Comparison of ENCODE assay signal across 31 cellular contexts in the genomic region with DNA sequence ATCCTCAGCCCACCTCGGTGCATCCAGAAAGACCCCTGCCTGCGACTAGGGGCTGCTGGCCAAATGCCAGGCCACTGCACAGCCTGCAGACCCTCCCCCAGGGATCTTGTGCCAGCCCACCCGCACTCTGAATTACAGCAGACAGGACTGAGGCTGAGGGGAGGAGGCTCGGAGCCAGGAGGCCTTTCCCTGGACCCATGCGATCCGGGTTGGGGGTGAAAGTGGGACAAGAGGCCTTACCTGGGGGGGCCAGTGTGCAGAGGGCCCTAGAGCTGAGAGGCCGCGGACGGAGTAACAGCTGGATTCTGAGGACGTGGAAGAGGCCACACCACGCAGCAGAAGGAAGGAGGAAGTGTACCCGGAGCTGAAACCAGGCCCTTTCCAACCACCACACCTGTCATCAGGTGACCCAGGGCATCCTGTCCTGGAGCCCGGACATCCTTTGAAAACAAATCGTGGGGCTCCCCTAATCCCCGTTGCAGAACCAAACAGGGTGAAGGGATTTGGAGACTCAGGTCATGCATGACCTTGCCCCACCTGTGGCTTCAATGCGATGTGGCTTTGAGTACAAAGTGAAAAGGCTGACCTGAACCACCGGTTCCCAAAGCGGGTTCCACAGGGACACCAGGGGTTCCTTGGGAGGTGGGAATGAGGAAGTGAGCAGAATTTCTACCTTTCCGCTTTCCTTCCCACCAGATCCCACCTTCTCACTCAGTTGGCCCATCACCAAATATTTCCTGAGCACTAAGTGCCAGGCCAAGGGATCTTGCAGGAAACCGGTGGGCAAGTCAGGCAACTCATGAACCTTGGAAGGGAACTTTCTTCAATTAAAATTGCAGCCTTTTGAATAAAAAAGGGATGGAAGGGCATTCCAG. TPM values are rescaled to one million over a fixed set of nuclear protein-coding genes. Genes with fewer than 3 reads are reported as not detected.
A peak's percentile ranks its signal among the peaks of the same experiment; 100 is the strongest.
DNase-seq lines count a peak whose midpoint lies in the region; ATAC-seq, FAIRE-seq and TF ChIP-seq lines count a peak whose summit lies in the region.
"Had no signal": no experiment of that assay in that cellular context is flagged by ENCODE, and none has a peak within 500 bp of the region (broad histone marks: within the 10 kb centered on the region; RNA-seq: fewer than 3 reads in every experiment).

No MANE protein-coding gene starts in this region.

- H3K4me1 Mint-ChIP-seq in stimulated activated naive B cell treated with anti-CD40 and anti-IgM and Interleukin-4, amounts not matched to agents 10 μg/mL and 1 μg/mL and 100 μg/mL, for 72 hours = peaks cover 2 to 9% of the 10 kb centered on the region in 2 donors

- no peaks in the 10 kb centered on the region for H3K79me1 ChIP-seq in H1 (ENCODE audit: low read depth, low read length)
- H3K79me1 ChIP-seq in mesenchymal stem cell (replicated peaks; ENCODE audit: low read length, poor library complexity, severe bottlenecking) = no peaks in the 10 kb centered on the region

- CTCF ChIA-PET in SK-N-SH (lab: Yijun Ruan, JAX) (interaction anchor here (1.6 to 1.7 kb wide), 2 partner anchors 11 to 34 kb away, joined by 7 to 8 read pairs; no protein-coding TSS in a partner anchor), H1 (lab: Charles Lee; ENCODE audit: partially characterized antibody) (interaction anchor here (1.1 to 2.8 kb wide), 3 partner anchors 11 to 54 kb away, joined by 4 to 6 read pairs (median 4); no protein-coding TSS in a partner anchor)

- H3K9me2 ChIP-seq in SK-N-SH = no peaks in the 10 kb centered on the region

- H3K9me3 Mint-ChIP-seq in stimulated activated naive B cell treated with anti-CD40 and anti-IgM and Interleukin-4, amounts not matched to agents 10 μg/mL and 1 μg/mL and 100 μg/mL, for 72 hours = no peaks in the 10 kb centered on the region
- H3K9me3 Mint-ChIP-seq: activated T-cell treated with anti-CD3 and anti-CD28 coated beads, Interleukin-2, amount 50 U/mL, for 24 hours; CD8-positive, alpha-beta memory T cell; memory B cell; naive thymus-derived CD8-positive, alpha-beta T cell had no signal

- no peak for TF ChIP-seq RAD21 in SK-N-SH (IDR thresholded peaks at IDR 0.05; ENCODE audit: low read length)
- TF ChIP-seq RAD21 in H1 (IDR thresholded peaks at IDR 0.05 in 1 of 2, conservative IDR thresholded peaks at IDR 0.05 in 1 of 2; ENCODE audit: low read depth in 2 of 2, low read length in 2 of 2) = no peak

- H2BK12ac ChIP-seq in H1 (ENCODE audit: low read depth, low read length) (no peak overlapping the region), mesenchymal stem cell (ENCODE audit: low read length in 2 of 2) (no peak overlapping the region)

- H3K36me3 ChIP-seq in SK-N-SH (replicated peaks in 1 of 2; ENCODE audit: control insufficient read depth in 1 of 2, insufficient read depth in 2 of 2, low read length in 1 of 2) (no peaks in the 10 kb centered on the region), H1 (ENCODE audit: control insufficient read depth in 2 of 4, insufficient read depth in 4 of 4, low read length in 3 of 4) (no peaks in the 10 kb centered on the region), mesenchymal stem cell (ENCODE audit: control insufficient read depth in 1 of 2, insufficient read depth in 2 of 2, low read depth in 1 of 2, low read length in 2 of 2) (no peaks in the 10 kb centered on the region), smooth muscle cell (ENCODE audit: low read depth) (no peaks in the 10 kb centered on the region)
- H3K36me3 ChIP-seq: tibial artery had no signal

- H4K8ac ChIP-seq in H1 (ENCODE audit: extremely low read depth, insufficient read depth, low read length) (0 out of 2 replicates have a peak overlapping the region, but pooled peaks have one; percentile 23), mesenchymal stem cell (ENCODE audit: low read length) (peak overlapping the region; percentile 71)

- TF ChIP-seq CTCF in SK-N-SH (IDR thresholded peaks at IDR 0.05) (no peak), H1 (IDR thresholded peaks at IDR 0.05; ENCODE audit: control extremely low read depth in 1 of 3, insufficient read depth in 1 of 3, low read depth in 1 of 3, low read length in 3 of 3) (no peak), smooth muscle cell (IDR thresholded peaks at IDR 0.05; ENCODE audit: borderline replicate concordance, insufficient read depth, poor library complexity, severe bottlenecking) (no peak)

- H3K4ac ChIP-seq in H1 (replicated peaks; ENCODE audit: insufficient read length, low read depth, low read length) = no peak overlapping the region
- H3K4ac ChIP-seq in mesenchymal stem cell (ENCODE audit: low read depth in 1 of 2, low read length in 2 of 2) = no peak overlapping the region

- H4K91ac ChIP-seq in H1 (replicated peaks; ENCODE audit: insufficient read length, low read length) = no peak overlapping the region
- no peak overlapping the region for H4K91ac ChIP-seq in mesenchymal stem cell (ENCODE audit: low read length)

- H3K9me3 ChIP-seq in SK-N-SH (no peaks in the 10 kb centered on the region), H1 (ENCODE audit: insufficient read depth in 2 of 2, low read depth in 1 of 2, low read length in 1 of 2) (no peaks in the 10 kb centered on the region), mesenchymal stem cell (ENCODE audit: control insufficient read depth, low read length) (no peaks in the 10 kb centered on the region), smooth muscle cell (replicated peaks; ENCODE audit: low read depth) (no peaks in the 10 kb centered on the region)
- H3K9me3 ChIP-seq: stomach, tibial artery had no signal

- no peak overlapping the region for H2AFZ ChIP-seq in SK-N-SH (ENCODE audit: low read depth)
- H2AFZ ChIP-seq in H1 (ENCODE audit: low read length) = no peak overlapping the region
- H2AFZ ChIP-seq in mesenchymal stem cell (ENCODE audit: low read depth, low read length) = no peak overlapping the region
- no peak overlapping the region for H2AFZ ChIP-seq in smooth muscle cell (ENCODE audit: low read depth)
- H2AFZ ChIP-seq: GM23248 had no signal

- H4K5ac ChIP-seq in H1 (ENCODE audit: insufficient read length, low read depth, low read length) = no peak overlapping the region

- no peaks in the 10 kb centered on the region for H3K36me3 Mint-ChIP-seq in stimulated activated naive B cell treated with anti-CD40 and anti-IgM and Interleukin-4, amounts not matched to agents 10 μg/mL and 1 μg/mL and 100 μg/mL, for 72 hours
- H3K36me3 Mint-ChIP-seq: brain; CD8-positive, alpha-beta memory T cell; naive thymus-derived CD8-positive, alpha-beta T cell had no signal

- H2BK20ac ChIP-seq in H1 (ENCODE audit: low read length) = no peak overlapping the region

- no peak overlapping the region for H3K4me2 ChIP-seq in SK-N-SH
- H3K4me2 ChIP-seq in H1 (ENCODE audit: insufficient read depth in 1 of 2, low read depth in 2 of 2, low read length in 2 of 2) = no peak overlapping the region
- H3K4me2 ChIP-seq in mesenchymal stem cell (ENCODE audit: low read length, poor library complexity, severe bottlenecking) = no peak overlapping the region
- H3K4me2 ChIP-seq in smooth muscle cell = no peak overlapping the region

- H2BK15ac ChIP-seq in H1 (ENCODE audit: low read length) (no peak overlapping the region), mesenchymal stem cell (ENCODE audit: low read depth, poor library complexity, severe bottlenecking) (no peak overlapping the region)

- H3K23ac ChIP-seq in H1 (ENCODE audit: insufficient read length) = no peak overlapping the region
- no peak overlapping the region for H3K23ac ChIP-seq in mesenchymal stem cell (ENCODE audit: low read length in 2 of 2)

- H3K18ac ChIP-seq in H1 (ENCODE audit: extremely low read depth, low read length) (no peak overlapping the region), mesenchymal stem cell (ENCODE audit: low read depth in 1 of 2, low read length in 2 of 2) (no peak overlapping the region)

- 84% methylated on average over 13 of the region's 20 CpGs for WGBS in SK-N-SH (ENCODE audit: low lambda C conversion rate)
- 90% methylated on average over 17 of the region's 20 CpGs; no CpG with 5 or more reads in 1 of the 2 experiments for WGBS in H1 (ENCODE audit: extremely low coverage in 1 of 2, insufficient coverage in 1 of 2, insufficient read length in 1 of 2, insufficient replicate concordance in 2 of 2, low coverage in 1 of 2, low lambda C conversion rate in 2 of 2, missing lambda C conversion rate in 1 of 2), 2 experiments
- 90% methylated on average over 17 of the region's 20 CpGs for WGBS in mesenchymal stem cell
- 94% methylated on average over 20 of the region's 20 CpGs for WGBS in smooth muscle cell (ENCODE audit: low lambda C conversion rate)

- H3K23me2 ChIP-seq in H1 (ENCODE audit: low read depth, low read length) = no peaks in the 10 kb centered on the region

- H3K27me3 ChIP-seq in SK-N-SH (ENCODE audit: insufficient read depth) = peaks cover 7% of the 10 kb centered on the region; the same call in 1 of the 2 replicates
- H3K27me3 ChIP-seq in H1 (replicated peaks in 1 of 4; ENCODE audit: control insufficient read depth in 3 of 4, extremely low read depth in 1 of 4, insufficient read depth in 3 of 4, low read length in 3 of 4) = peaks cover 0 to 3% (median 0%) of the 10 kb centered on the region in 4 experiments; a peak in 3 of 7 replicates
- peaks cover 0 to 36% of the 10 kb centered on the region in 2 experiments for H3K27me3 ChIP-seq in mesenchymal stem cell (ENCODE audit: control insufficient read depth in 1 of 2, insufficient read depth in 1 of 2, low read length in 2 of 2)
- no peaks in the 10 kb centered on the region for H3K27me3 ChIP-seq in smooth muscle cell (ENCODE audit: low read depth)
- H3K27me3 ChIP-seq: stomach had no signal

- POLR2A ChIA-PET in SK-N-SH (lab: Yijun Ruan, JAX) = no interaction called here
- POLR2A ChIA-PET in H1 (lab: Charles Lee; ENCODE audit: partially characterized antibody) = interaction anchor here (3.0 kb wide), 1 partner anchor 10 kb away, joined by 16 read pairs; no protein-coding TSS in a partner anchor

- H3K4me3 Mint-ChIP-seq in stimulated activated naive B cell treated with anti-CD40 and anti-IgM and Interleukin-4, amounts not matched to agents 10 μg/mL and 1 μg/mL and 100 μg/mL, for 72 hours = no peak overlapping the region
- H3K4me3 Mint-ChIP-seq: activated T-cell treated with anti-CD3 and anti-CD28 coated beads, Interleukin-2, amount 50 U/mL, for 24 hours; brain; CD8-positive, alpha-beta memory T cell; memory B cell had no signal

- H3K14ac ChIP-seq in H1 (ENCODE audit: insufficient read length) (no peak overlapping the region), mesenchymal stem cell (ENCODE audit: low read length in 2 of 2) (no peak overlapping the region)

- no peaks in the 10 kb centered on the region; a peak in 1 of 4 replicates for H3K4me1 ChIP-seq in SK-N-SH (ENCODE audit: control insufficient read depth in 1 of 2, insufficient read depth in 2 of 2, low read depth in 1 of 2, low read length in 1 of 2)
- no peaks in the 10 kb centered on the region; a peak in 1 of 7 replicates for H3K4me1 ChIP-seq in H1 (replicated peaks in 1 of 4; ENCODE audit: control insufficient read depth in 3 of 4, insufficient read depth in 4 of 4, low read length in 3 of 4)
- H3K4me1 ChIP-seq in mesenchymal stem cell (ENCODE audit: control insufficient read depth, insufficient read depth, low read depth, low read length) = peaks cover 12% of the 10 kb centered on the region
- H3K4me1 ChIP-seq in smooth muscle cell (ENCODE audit: low read depth) = no peaks in the 10 kb centered on the region
- H3K4me1 ChIP-seq: stomach, tibial artery had no signal

- H3F3A ChIP-seq in SK-N-SH (replicated peaks; ENCODE audit: insufficient read depth) (no peaks in the 10 kb centered on the region), smooth muscle cell (ENCODE audit: low read depth) (no peaks in the 10 kb centered on the region)

- H3K9ac ChIP-seq in SK-N-SH (no peak overlapping the region), H1 (replicated peaks in 1 of 4; ENCODE audit: extremely low read depth in 1 of 4, low read depth in 3 of 4, low read length in 3 of 4) (no peak overlapping the region), mesenchymal stem cell (ENCODE audit: low read length) (no peak overlapping the region), smooth muscle cell (ENCODE audit: low read depth) (no peak overlapping the region)
- H3K9ac ChIP-seq: GM23248 had no signal

- H2BK120ac ChIP-seq in H1 (replicated peaks; ENCODE audit: low read depth, low read length) (no peak overlapping the region), mesenchymal stem cell (ENCODE audit: low read depth, low read length) (no peak overlapping the region)

- no peak for TF ChIP-seq POLR2A in H1 (IDR thresholded peaks at IDR 0.05; ENCODE audit: control extremely low read depth in 1 of 2, low read depth in 2 of 2, low read length in 2 of 2)

- H3K27ac ChIP-seq in SK-N-SH (ENCODE audit: low read depth in 2 of 2, low read length in 1 of 2) (no peak overlapping the region), H1 (ENCODE audit: low read depth, low read length) (no peak overlapping the region), mesenchymal stem cell (ENCODE audit: low read length, poor library complexity, severe bottlenecking) (peak overlapping the region; percentile 39), smooth muscle cell (ENCODE audit: low read depth) (no peak overlapping the region)
- H3K27ac ChIP-seq: GM23248, skin epidermis, stomach, tibial artery, WERI-Rb-1 had no signal

- H3K27me3 Mint-ChIP-seq in stimulated activated naive B cell treated with anti-CD40 and anti-IgM and Interleukin-4, amounts not matched to agents 10 μg/mL and 1 μg/mL and 100 μg/mL, for 72 hours = peaks cover 9 to 21% of the 10 kb centered on the region in 2 donors

- no peak overlapping the region for H3K27ac Mint-ChIP-seq in stimulated activated naive B cell treated with anti-CD40 and anti-IgM and Interleukin-4, amounts not matched to agents 10 μg/mL and 1 μg/mL and 100 μg/mL, for 72 hours
- H3K27ac Mint-ChIP-seq: activated T-cell treated with anti-CD3 and anti-CD28 coated beads, Interleukin-2, amount 50 U/mL, for 24 hours; CD8-positive, alpha-beta memory T cell; memory B cell had no signal

- no peak for ATAC-seq in SK-N-SH treated with all-trans-retinoic acid at 6 μM for 48 hours
- peak; percentile 52 for ATAC-seq in stimulated activated naive B cell treated with anti-CD40 and anti-IgM and Interleukin-4, amounts not matched to agents 10 μg/mL and 1 μg/mL and 100 μg/mL, for 72 hours (replicated peaks)
- ATAC-seq: naive thymus-derived CD8-positive, alpha-beta T cell had no signal

- H3K4me3 ChIP-seq in SK-N-SH (ENCODE audit: low read depth in 2 of 2, low read length in 1 of 2) (no peak overlapping the region), H1 (ENCODE audit: extremely low read depth in 1 of 4, insufficient read depth in 2 of 4, low read depth in 3 of 4, low read length in 4 of 4) (no peak overlapping the region), mesenchymal stem cell (ENCODE audit: insufficient read depth in 1 of 2, low read depth in 1 of 2, low read length in 2 of 2) (no peak overlapping the region), smooth muscle cell (no peak overlapping the region)
- H3K4me3 ChIP-seq: GM23248, skin epidermis, stomach, tibial artery had no signal

- H3K79me2 ChIP-seq in SK-N-SH (ENCODE audit: insufficient read depth) (no peaks in the 10 kb centered on the region), H1 (ENCODE audit: control insufficient read depth in 1 of 2, insufficient read depth in 2 of 2, low read length in 2 of 2) (no peaks in the 10 kb centered on the region), smooth muscle cell (ENCODE audit: low read depth) (no peaks in the 10 kb centered on the region)

- FAIRE-seq in H1 (lab: Jason Lieb, UNC) = no peak

- no peak overlapping the region for H3K56ac ChIP-seq in H1 (replicated peaks; ENCODE audit: insufficient read length, low read depth, low read length)

- H2AK5ac ChIP-seq in H1 (ENCODE audit: low read depth, low read length) (no peak overlapping the region), mesenchymal stem cell (ENCODE audit: low read length, severe bottlenecking) (peak overlapping the region; percentile 89)

- peak; percentile 28 for DNase-seq in SK-N-SH
- DNase-seq in H1 (ENCODE audit: low read depth in 1 of 2, low spot score in 2 of 2) = no peak
- DNase-seq in mesenchymal stem cell = no peak
- DNase-seq in stimulated activated naive B cell treated with anti-CD40 and anti-IgM and Interleukin-4, amounts not matched to agents 10 μg/mL and 1 μg/mL and 100 μg/mL, for 72 hours = no peak
- DNase-seq in smooth muscle cell (lab: John Stamatoyannopoulos, UW; ENCODE audit: unreplicated experiment) = no peak
- DNase-seq in germinal center (ENCODE audit: low spot score) = no peak
- DNase-seq in effector CD8-positive, alpha-beta T cell (lab: John Stamatoyannopoulos, UW) = no peak
- DNase-seq: activated CD4-positive, alpha-beta T cell treated with anti-CD3 and anti-CD28 coated beads for 48 hours; activated gamma-delta T cell treated with Interleukin-2 at 50 U/mL for 16 hours; activated T-cell treated with anti-CD3 and anti-CD28 coated beads, Interleukin-2, amount 50 U/mL, for 24 hours; CD8-positive, alpha-beta memory T cell; DMS79 treated with DMSO at 0.1 percent for 48 hours; erythroblast; foreskin melanocyte; GM23248; naive thymus-derived CD8-positive, alpha-beta T cell; NCI-H510A treated with DMSO at 0.1 percent for 48 hours; SHP77 treated with DMSO at 0.1 percent for 48 hours; stimulated activated CD4-positive, alpha-beta T cell treated with anti-CD3 and anti-CD28 coated beads, Interleukin-1b, Interleukin-23, amount 100 ng/mL, for 48 hours; stimulated activated CD8-positive, alpha-beta memory T cell treated with anti-CD3 and anti-CD28 coated beads, Interleukin-4, amount 100 ng/mL, for 48 hours; stomach; T1000; tibial artery; WERI-Rb-1 had no signal

- no peaks in the 10 kb centered on the region for H4K20me1 ChIP-seq in SK-N-SH (ENCODE audit: insufficient read depth)
- H4K20me1 ChIP-seq in H1 (replicated peaks in 1 of 2; ENCODE audit: control insufficient read depth in 1 of 2, insufficient read depth in 2 of 2, low read length in 2 of 2) = no peaks in the 10 kb centered on the region
- H4K20me1 ChIP-seq in smooth muscle cell (ENCODE audit: low read depth) = no peaks in the 10 kb centered on the region

- TF ChIP-seq EP300 in SK-N-SH (IDR thresholded peaks at IDR 0.05; ENCODE audit: borderline replicate concordance in 1 of 2, low read depth in 1 of 2, low read length in 1 of 2) (no peak), H1 (IDR thresholded peaks at IDR 0.05; ENCODE audit: borderline replicate concordance in 1 of 2, low read depth in 2 of 2, low read length in 2 of 2) (no peak)

- no peak overlapping the region for H2BK5ac ChIP-seq in H1 (ENCODE audit: low read depth, low read length)
- no peak overlapping the region for H2BK5ac ChIP-seq in mesenchymal stem cell (ENCODE audit: low read depth, low read length, poor library complexity, severe bottlenecking)

RNA-seq across cellular contexts. Expression of a gene that starts 0.8 kb away (rescaled TPM):
- polyA plus RNA-seq in SK-N-SH (2012; rRNA removed) = not detected in 2 replicates
- polyA plus RNA-seq in SK-N-SH (2012; cell fraction: cytosol; rRNA removed) = not detected in 2 replicates
- not detected in 2 replicates for polyA plus RNA-seq in SK-N-SH (2012; cell fraction: nucleus; rRNA removed)
- total RNA-seq in H1 (2021; fragmentation: NEBNext Ultra II Directional; extraction: Animal tissue kit (Norgen Biotek cat#: 25700)) = not detected in 2 replicates
- polyA plus RNA-seq in H1 (2011; rRNA removed) = not detected in 2 replicates
- polyA plus RNA-seq in H1 (2011; cell fraction: cytosol; rRNA removed) = not detected
- not detected for polyA plus RNA-seq in H1 (2011; cell fraction: nucleus; rRNA removed)
- 0.08 TPM in 1 of 4 replicates, not detected in the others for polyA plus RNA-seq in H1 (2012, experiment 1 of 2)
- not detected for polyA plus RNA-seq in H1 (2012, experiment 2 of 2)
- polyA plus RNA-seq in H1 (2013, experiment 1 of 2) = 0.02 TPM
- not detected for polyA plus RNA-seq in H1 (2013, experiment 2 of 2)
- not detected in 2 replicates for polyA minus RNA-seq in H1 (2011; rRNA and poly(A)+ RNA removed)
- not detected for polyA minus RNA-seq in H1 (2011; cell fraction: cytosol; rRNA and poly(A)+ RNA removed)
- not detected for polyA minus RNA-seq in H1 (2011; cell fraction: nucleus; rRNA and poly(A)+ RNA removed)
- not detected for polyA plus RNA-seq in mesenchymal stem cell (2013, experiment 1 of 2)
- polyA plus RNA-seq in mesenchymal stem cell (2013, experiment 2 of 2) = not detected
- total RNA-seq in smooth muscle cell = 0.22 TPM in 1 of 2 replicates, not detected in the other
- not detected in 2 replicates for polyA plus RNA-seq in smooth muscle cell
- total RNA-seq: CD8-positive, alpha-beta memory T cell; chondrocyte; GM23248; naive thymus-derived CD8-positive, alpha-beta T cell; osteoblast had no signal
- polyA plus RNA-seq: CD8-positive, alpha-beta memory T cell; GM23248; naive thymus-derived CD8-positive, alpha-beta T cell had no signal

RNA-seq across cellular contexts. Expression of a gene that starts 12.6 kb away (rescaled TPM):
- polyA plus RNA-seq in SK-N-SH (2012; rRNA removed) = not detected in 2 replicates
- polyA plus RNA-seq in SK-N-SH (2012; cell fraction: cytosol; rRNA removed) = not detected in 2 replicates
- polyA plus RNA-seq in SK-N-SH (2012; cell fraction: nucleus; rRNA removed) = not detected in 2 replicates
- 0.40 and 0.63 TPM in 2 replicates for total RNA-seq in H1 (2021; fragmentation: NEBNext Ultra II Directional; extraction: Animal tissue kit (Norgen Biotek cat#: 25700))
- polyA plus RNA-seq in H1 (2011; rRNA removed) = 0.15 and 0.41 TPM in 2 replicates
- 0.23 TPM for polyA plus RNA-seq in H1 (2011; cell fraction: cytosol; rRNA removed)
- polyA plus RNA-seq in H1 (2011; cell fraction: nucleus; rRNA removed) = 0.17 TPM
- polyA plus RNA-seq in H1 (2012, experiment 1 of 2) = 0.12 to 0.35 TPM (median 0.15 TPM) in 4 replicates
- 0.13 TPM for polyA plus RNA-seq in H1 (2012, experiment 2 of 2)
- polyA plus RNA-seq in H1 (2013, experiment 1 of 2) = 0.51 TPM
- 0.42 TPM for polyA plus RNA-seq in H1 (2013, experiment 2 of 2)
- polyA minus RNA-seq in H1 (2011; rRNA and poly(A)+ RNA removed) = 0.49 TPM in 1 of 2 replicates, not detected in the other
- polyA minus RNA-seq in H1 (2011; cell fraction: cytosol; rRNA and poly(A)+ RNA removed) = not detected
- polyA minus RNA-seq in H1 (2011; cell fraction: nucleus; rRNA and poly(A)+ RNA removed) = not detected
- polyA plus RNA-seq in mesenchymal stem cell (2013, experiment 1 of 2) = not detected
- polyA plus RNA-seq in mesenchymal stem cell (2013, experiment 2 of 2) = not detected
- 0.18 and 0.58 TPM in 2 replicates for total RNA-seq in smooth muscle cell
- 0.24 TPM in 1 of 2 replicates, not detected in the other for polyA plus RNA-seq in smooth muscle cell
- total RNA-seq: CD8-positive, alpha-beta memory T cell; chondrocyte; GM23248; osteoblast had no signal
- polyA plus RNA-seq: CD8-positive, alpha-beta memory T cell; GM23248; naive thymus-derived CD8-positive, alpha-beta T cell had no signal

RNA-seq across cellular contexts. Expression of a gene that starts 31.7 kb away (rescaled TPM):
- polyA plus RNA-seq in SK-N-SH (2012; rRNA removed) = not detected in 2 replicates
- not detected in 2 replicates for polyA plus RNA-seq in SK-N-SH (2012; cell fraction: cytosol; rRNA removed)
- polyA plus RNA-seq in SK-N-SH (2012; cell fraction: nucleus; rRNA removed) = not detected in 2 replicates
- not detected in 2 replicates for total RNA-seq in H1 (2021; fragmentation: NEBNext Ultra II Directional; extraction: Animal tissue kit (Norgen Biotek cat#: 25700))
- polyA plus RNA-seq in H1 (2011; rRNA removed) = not detected in 2 replicates
- polyA plus RNA-seq in H1 (2011; cell fraction: cytosol; rRNA removed) = not detected
- polyA plus RNA-seq in H1 (2011; cell fraction: nucleus; rRNA removed) = not detected
- not detected in 4 replicates for polyA plus RNA-seq in H1 (2012, experiment 1 of 2)
- not detected for polyA plus RNA-seq in H1 (2012, experiment 2 of 2)
- polyA plus RNA-seq in H1 (2013, experiment 1 of 2) = not detected
- not detected for polyA plus RNA-seq in H1 (2013, experiment 2 of 2)
- polyA minus RNA-seq in H1 (2011; rRNA and poly(A)+ RNA removed) = 0.50 TPM in 1 of 2 replicates, not detected in the other
- not detected for polyA minus RNA-seq in H1 (2011; cell fraction: cytosol; rRNA and poly(A)+ RNA removed)
- not detected for polyA minus RNA-seq in H1 (2011; cell fraction: nucleus; rRNA and poly(A)+ RNA removed)
- not detected for polyA plus RNA-seq in mesenchymal stem cell (2013, experiment 1 of 2)
- polyA plus RNA-seq in mesenchymal stem cell (2013, experiment 2 of 2) = not detected
- total RNA-seq in smooth muscle cell = not detected in 2 replicates
- 0.97 TPM in 1 of 2 replicates, not detected in the other for polyA plus RNA-seq in smooth muscle cell
- total RNA-seq: CD8-positive, alpha-beta memory T cell; chondrocyte; GM23248; osteoblast; renal cortical epithelial cell had no signal
- polyA plus RNA-seq: CD8-positive, alpha-beta memory T cell; GM23248; stomach had no signal

RNA-seq across cellular contexts. Expression of a gene that starts 33.8 kb away (rescaled TPM):
- 0.54 and 0.99 TPM in 2 replicates for polyA plus RNA-seq in SK-N-SH (2012; rRNA removed)
- polyA plus RNA-seq in SK-N-SH (2012; cell fraction: cytosol; rRNA removed) = 0.31 and 0.77 TPM in 2 replicates
- polyA plus RNA-seq in SK-N-SH (2012; cell fraction: nucleus; rRNA removed) = 0.73 and 0.92 TPM in 2 replicates
- total RNA-seq in H1 (2021; fragmentation: NEBNext Ultra II Directional; extraction: Animal tissue kit (Norgen Biotek cat#: 25700)) = 4.6 and 5.3 TPM in 2 replicates
- 3.9 and 5.9 TPM in 2 replicates for polyA plus RNA-seq in H1 (2011; rRNA removed)
- polyA plus RNA-seq in H1 (2011; cell fraction: cytosol; rRNA removed) = 4.0 TPM
- 5.5 TPM for polyA plus RNA-seq in H1 (2011; cell fraction: nucleus; rRNA removed)
- 1.2 to 4.4 TPM (median 4.2 TPM) in 4 replicates for polyA plus RNA-seq in H1 (2012, experiment 1 of 2)
- polyA plus RNA-seq in H1 (2012, experiment 2 of 2) = 2.0 TPM
- polyA plus RNA-seq in H1 (2013, experiment 1 of 2) = 3.0 TPM
- polyA plus RNA-seq in H1 (2013, experiment 2 of 2) = 3.9 TPM
- polyA minus RNA-seq in H1 (2011; rRNA and poly(A)+ RNA removed) = 1.5 and 1.6 TPM in 2 replicates
- polyA minus RNA-seq in H1 (2011; cell fraction: cytosol; rRNA and poly(A)+ RNA removed) = 4.6 TPM
- polyA minus RNA-seq in H1 (2011; cell fraction: nucleus; rRNA and poly(A)+ RNA removed) = 5.3 TPM
- polyA plus RNA-seq in mesenchymal stem cell (2013, experiment 1 of 2) = 2.1 TPM
- polyA plus RNA-seq in mesenchymal stem cell (2013, experiment 2 of 2) = 2.2 TPM
- 2.2 TPM in 1 of 2 replicates, not detected in the other for total RNA-seq in smooth muscle cell
- polyA plus RNA-seq in smooth muscle cell = 5.4 and 5.7 TPM in 2 replicates
- total RNA-seq: GM23248, osteoblast had no signal
- polyA plus RNA-seq: GM23248 had no signal

RNA-seq across cellular contexts. Expression of a gene that starts 47.7 kb away (rescaled TPM):
- polyA plus RNA-seq in SK-N-SH (2012; rRNA removed) (44.0 and 45.2 TPM in 2 replicates), H1 (2011; rRNA removed) (37.6 and 45.8 TPM in 2 replicates), smooth muscle cell (18.5 and 19.0 TPM in 2 replicates)
- 20.9 and 24.8 TPM in 2 replicates for polyA plus RNA-seq in SK-N-SH (2012; cell fraction: cytosol; rRNA removed)
- 151 and 182 TPM in 2 replicates for polyA plus RNA-seq in SK-N-SH (2012; cell fraction: nucleus; rRNA removed)
- total RNA-seq in H1 (2021; fragmentation: NEBNext Ultra II Directional; extraction: Animal tissue kit (Norgen Biotek cat#: 25700)) = 39.1 and 39.4 TPM in 2 replicates
- 42.4 TPM for polyA plus RNA-seq in H1 (2011; cell fraction: cytosol; rRNA removed)
- polyA plus RNA-seq in H1 (2011; cell fraction: nucleus; rRNA removed) = 92.4 TPM
- polyA plus RNA-seq in H1 (2012, experiment 1 of 2) = 35.1 to 50.2 TPM (median 40.6 TPM) in 4 replicates
- polyA plus RNA-seq in H1 (2012, experiment 2 of 2) = 36.3 TPM
- 22.4 TPM for polyA plus RNA-seq in H1 (2013, experiment 1 of 2)
- polyA plus RNA-seq in H1 (2013, experiment 2 of 2) = 21.2 TPM
- 15.4 and 18.5 TPM in 2 replicates for polyA minus RNA-seq in H1 (2011; rRNA and poly(A)+ RNA removed)
- 51.6 TPM for polyA minus RNA-seq in H1 (2011; cell fraction: cytosol; rRNA and poly(A)+ RNA removed)
- polyA minus RNA-seq in H1 (2011; cell fraction: nucleus; rRNA and poly(A)+ RNA removed) = 35.5 TPM
- 14.3 TPM for polyA plus RNA-seq in mesenchymal stem cell (2013, experiment 1 of 2)
- polyA plus RNA-seq in mesenchymal stem cell (2013, experiment 2 of 2) = 12.7 TPM
- 12.8 and 19.7 TPM in 2 replicates for total RNA-seq in smooth muscle cell
